Comparison of ENCODE assay signal across 17 cellular contexts in genomic region chr12:49415426-49416040, GRCh38.
"Had no signal": no experiment of that assay in that cellular context is flagged by ENCODE, and none has a peak within 500 bp of the region (broad histone marks: within the 10 kb centered on the region; RNA-seq: fewer than 3 reads in every experiment).

No MANE protein-coding gene starts in this region.

- H3K4me3 ChIP-seq: transverse colon had no signal

- H3K9me3 ChIP-seq: transverse colon had no signal

- H3K36me3 ChIP-seq: transverse colon had no signal

- H3K27me3 ChIP-seq: transverse colon had no signal

- H3K27ac Mint-ChIP-seq: activated CD4-positive, alpha-beta memory T cell treated with anti-CD3 and anti-CD28 coated beads for 36 hours; activated CD8-positive, alpha-beta memory T cell treated with anti-CD3 and anti-CD28 coated beads, Interleukin-2, amount 10 ng/mL, durations not matched to agents 7 days and 5 days; activated naive CD4-positive, alpha-beta T cell treated with anti-CD3 and anti-CD28 coated beads for 36 hours; activated T-helper 2 cell treated with anti-CD3 and anti-CD28 coated beads, Interferon-gamma antibody, Interleukin-2, Interleukin-4, amounts not matched to agents 10 μg/mL and 5 μg/mL and 100 μg/mL, durations not matched to agents 14 hours and 24 hours and 36 hours had no signal

- H3K36me3 Mint-ChIP-seq: activated CD4-positive, alpha-beta memory T cell treated with anti-CD3 and anti-CD28 coated beads for 36 hours had no signal

- H3K27ac ChIP-seq: transverse colon had no signal

- H3K4me1 Mint-ChIP-seq: activated CD8-positive, alpha-beta memory T cell treated with anti-CD3 and anti-CD28 coated beads, Interleukin-2, amount 10 ng/mL, durations not matched to agents 7 days and 5 days had no signal

- H3K27me3 Mint-ChIP-seq: activated CD4-positive, alpha-beta memory T cell treated with anti-CD3 and anti-CD28 coated beads for 36 hours; activated CD8-positive, alpha-beta memory T cell treated with anti-CD3 and anti-CD28 coated beads, Interleukin-2, amount 10 ng/mL, durations not matched to agents 7 days and 5 days; naive thymus-derived CD4-positive, alpha-beta T cell had no signal

- DNase-seq: activated CD4-positive, alpha-beta memory T cell treated with anti-CD3 and anti-CD28 coated beads for 36 hours; activated CD4-positive, CD25-positive, alpha-beta regulatory T cell treated with anti-CD3 and anti-CD28 coated beads, Interleukin-2, amount 50 U/mL, for 72 hours; activated CD8-positive, alpha-beta memory T cell treated with anti-CD3 and anti-CD28 coated beads, Interleukin-2, amount 10 ng/mL, durations not matched to agents 7 days and 5 days; activated naive CD4-positive, alpha-beta T cell treated with anti-CD3 and anti-CD28 coated beads for 36 hours; activated T-cell treated with anti-CD3 and anti-CD28 coated beads, Interleukin-2, amount 50 U/mL, for 1 hour; amniotic stem cell; erythroblast; islet precursor cell; naive thymus-derived CD4-positive, alpha-beta T cell; posterior cingulate gyrus; stimulated activated CD4-positive, alpha-beta T cell treated with anti-CD3 and anti-CD28 coated beads, Interleukin-15, amount 100 ng/mL, for 24 hours; stimulated activated CD4-positive, alpha-beta T cell treated with anti-CD3 and anti-CD28 coated beads, Interleukin-4, amount 100 ng/mL, for 24 hours; stimulated activated naive CD8-positive, alpha-beta T cell treated with anti-CD3 and anti-CD28 coated beads, Interleukin-15, Interleukin-2, amounts not matched to agents 100 U/mL and 50 U/mL, for 24 hours; T1000; transverse colon had no signal

- H3K4me3 Mint-ChIP-seq: activated CD4-positive, alpha-beta memory T cell treated with anti-CD3 and anti-CD28 coated beads for 36 hours; activated CD8-positive, alpha-beta memory T cell treated with anti-CD3 and anti-CD28 coated beads, Interleukin-2, amount 10 ng/mL, durations not matched to agents 7 days and 5 days; activated naive CD4-positive, alpha-beta T cell treated with anti-CD3 and anti-CD28 coated beads for 36 hours had no signal

- H3K9me3 Mint-ChIP-seq: activated CD4-positive, alpha-beta memory T cell treated with anti-CD3 and anti-CD28 coated beads for 36 hours; activated naive CD4-positive, alpha-beta T cell treated with anti-CD3 and anti-CD28 coated beads for 36 hours; activated T-helper 2 cell treated with anti-CD3 and anti-CD28 coated beads, Interferon-gamma antibody, Interleukin-2, Interleukin-4, amounts not matched to agents 10 μg/mL and 5 μg/mL and 100 μg/mL, durations not matched to agents 14 hours and 24 hours and 36 hours; naive thymus-derived CD4-positive, alpha-beta T cell had no signal

- ATAC-seq: activated CD8-positive, alpha-beta memory T cell treated with anti-CD3 and anti-CD28 coated beads, Interleukin-2, amount 10 ng/mL, durations not matched to agents 7 days and 5 days; left lobe of liver; naive thymus-derived CD4-positive, alpha-beta T cell; stimulated activated naive CD8-positive, alpha-beta T cell treated with anti-CD3 and anti-CD28 coated beads, Interleukin-15, Interleukin-2, amounts not matched to agents 100 U/mL and 50 U/mL, for 24 hours had no signal
